In the genomic region with DNA sequence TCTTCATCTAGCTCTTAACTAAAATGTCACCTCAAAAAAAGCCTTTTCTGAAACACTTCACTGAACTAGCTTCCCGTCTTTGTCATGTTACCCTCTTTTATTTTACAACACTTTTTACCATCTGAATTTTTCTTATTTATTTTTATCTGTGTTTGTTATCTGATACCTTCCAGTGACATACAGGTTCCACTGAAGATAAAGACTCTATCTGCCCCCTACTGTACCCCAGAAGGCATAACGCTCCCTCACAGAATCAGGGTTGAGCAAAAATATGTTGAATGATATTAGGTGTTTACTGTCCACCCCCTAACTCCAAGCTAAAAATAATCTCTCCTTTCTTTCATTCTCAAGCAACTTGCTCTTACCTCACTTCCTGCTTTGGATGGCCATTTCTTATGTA, we compare ENCODE assay signal across 27 cellular contexts.
DNase-seq lines count a peak whose midpoint lies in the region; ATAC-seq, FAIRE-seq and TF ChIP-seq lines count a peak whose summit lies in the region.
"Had no signal": no experiment of that assay in that cellular context is flagged by ENCODE, and none has a peak within 500 bp of the region (broad histone marks: within the 10 kb centered on the region; RNA-seq: fewer than 3 reads in every experiment).

No MANE protein-coding gene starts in this region.

- CTCF ChIA-PET in WTC11 (lab: Charles Lee), result interaction anchor here (0.6 to 2.0 kb wide), 14 partner anchors 8 to 442 kb away, joined by 3 to 7 read pairs (median 3); no protein-coding TSS in a partner anchor

- no peak overlapping the region for H4K91ac ChIP-seq in H9 (ENCODE audit: insufficient read length, low read depth, low read length)

- TF ChIP-seq CTCF in H9 (conservative IDR thresholded peaks at IDR 0.05) (peak; percentile 67), WTC11 (IDR thresholded peaks at IDR 0.05) (peak; percentile 41; the same call in 1 of the 2 replicates)

- H3K4me2 ChIP-seq in H9 (ENCODE audit: insufficient read depth, insufficient read length, low read length) (no peak overlapping the region), mesendoderm (ENCODE audit: low read length) (no peak overlapping the region)

- H2BK15ac ChIP-seq in H9 (ENCODE audit: low read depth, low read length), result no peak overlapping the region
- no peak overlapping the region for H2BK15ac ChIP-seq in mesendoderm (replicated peaks; ENCODE audit: low read depth)

- H4K5ac ChIP-seq in H9 (ENCODE audit: insufficient read length, low read depth, low read length) (no peak overlapping the region), mesendoderm (ENCODE audit: low read length) (no peak overlapping the region)

- H3K27me3 Mint-ChIP-seq in H9 (ENCODE audit: low read depth) (no peaks in the 10 kb centered on the region), WTC11 (ENCODE audit: low read depth) (no peaks in the 10 kb centered on the region)
- no peaks in the 10 kb centered on the region for H3K27me3 Mint-ChIP-seq in naive thymus-derived CD8-positive, alpha-beta T cell

- H3K4me3 Mint-ChIP-seq in H9 (no peak overlapping the region), WTC11 (no peak overlapping the region)
- H3K4me3 Mint-ChIP-seq in naive thymus-derived CD8-positive, alpha-beta T cell, result no peak overlapping the region

- H4K8ac ChIP-seq in H9 (replicated peaks; ENCODE audit: insufficient read length, low read depth, low read length) (no peak overlapping the region), mesendoderm (ENCODE audit: low read depth, low read length) (no peak overlapping the region)

- H3K14ac ChIP-seq in H9 (ENCODE audit: insufficient read depth, low read length), result no peak overlapping the region

- H3K4me1 Mint-ChIP-seq in H9, result peaks cover 14 to 21% of the 10 kb centered on the region in 2 experiments
- H3K4me1 Mint-ChIP-seq in WTC11, result peaks cover 39% of the 10 kb centered on the region
- H3K4me1 Mint-ChIP-seq in naive thymus-derived CD8-positive, alpha-beta T cell, result no peaks in the 10 kb centered on the region

- H3K23ac ChIP-seq in H9 (ENCODE audit: insufficient read length, low read depth, low read length) (no peak overlapping the region), mesendoderm (ENCODE audit: low read length) (no peak overlapping the region)

- H2BK120ac ChIP-seq in H9 (ENCODE audit: low read depth, low read length, poor library complexity, severe bottlenecking), result no peak overlapping the region
- no peak overlapping the region for H2BK120ac ChIP-seq in mesendoderm (ENCODE audit: low read depth, low read length)

- H3K27ac Mint-ChIP-seq in H9 (peak overlapping the region in 2 of 3 experiments; percentile 3 to 11; a peak in 1 of 7 replicates), WTC11 (peak overlapping the region; percentile 8; the same call in 1 of the 2 replicates)
- H3K27ac Mint-ChIP-seq in naive thymus-derived CD8-positive, alpha-beta T cell, result no peak overlapping the region

- H3K23me2 ChIP-seq in H9 (ENCODE audit: insufficient read length, low read depth, low read length, poor library complexity, severe bottlenecking), result no peaks in the 10 kb centered on the region

- H3K9me3 ChIP-seq in H9 (ENCODE audit: control insufficient read depth, low read depth, low read length), result peaks cover 8% of the 10 kb centered on the region
- H3K9me3 ChIP-seq: uterus had no signal

- no peak for FAIRE-seq in GM12891 (lab: Jason Lieb, UNC)
- FAIRE-seq: endometrium, K562, keratinocyte had no signal

- H3K27ac ChIP-seq in H9 (ENCODE audit: insufficient read length, low read depth, low read length) (no peak overlapping the region), mesendoderm (ENCODE audit: low read depth, low read length) (no peak overlapping the region)
- H3K27ac ChIP-seq: 22Rv1, parathyroid adenoma, uterus, VCaP had no signal

- H3K36me3 Mint-ChIP-seq in H9 (ENCODE audit: insufficient read depth in 1 of 3, low read depth in 3 of 3) (peaks cover 12 to 14% (median 14%) of the 10 kb centered on the region in 3 experiments), WTC11 (peaks cover 17% of the 10 kb centered on the region)
- no peaks in the 10 kb centered on the region for H3K36me3 Mint-ChIP-seq in naive thymus-derived CD8-positive, alpha-beta T cell

- H3T11ph ChIP-seq in H9 (ENCODE audit: low read length), result no peak overlapping the region

- H3K27me3 ChIP-seq in H9 (ENCODE audit: insufficient read depth, low read length), result no peaks in the 10 kb centered on the region
- H3K27me3 ChIP-seq in mesendoderm (ENCODE audit: insufficient read depth, low read length, poor library complexity), result no peaks in the 10 kb centered on the region
- H3K27me3 ChIP-seq: uterus had no signal

- H3K4ac ChIP-seq in H9 (ENCODE audit: low read depth, low read length) (no peak overlapping the region), mesendoderm (ENCODE audit: low read depth, low read length) (no peak overlapping the region)

- H3K79me1 ChIP-seq in H9 (ENCODE audit: insufficient read depth, low read depth, low read length, poor library complexity, severe bottlenecking) (no peaks in the 10 kb centered on the region), mesendoderm (ENCODE audit: low read length) (no peaks in the 10 kb centered on the region)

- peaks cover 13 to 17% of the 10 kb centered on the region in 2 experiments for H3K9me3 Mint-ChIP-seq in H9
- H3K9me3 Mint-ChIP-seq in WTC11, result peaks cover 24% of the 10 kb centered on the region
- H3K9me3 Mint-ChIP-seq in naive thymus-derived CD8-positive, alpha-beta T cell, result peaks cover 0 to 26% (median 7%) of the 10 kb centered on the region in 9 donors

- H3K18ac ChIP-seq in H9 (ENCODE audit: insufficient read length, low read depth, low read length) (no peak overlapping the region), mesendoderm (ENCODE audit: low read length) (no peak overlapping the region)

- H2AFZ ChIP-seq in H9 (ENCODE audit: low read length), result no peak overlapping the region
- H2AFZ ChIP-seq: parathyroid adenoma had no signal

- H2BK5ac ChIP-seq in H9 (ENCODE audit: insufficient read length, low read length) (no peak overlapping the region), mesendoderm (ENCODE audit: low read length) (no peak overlapping the region)

- H3K56ac ChIP-seq in H9 (ENCODE audit: insufficient read length, low read depth, low read length) (no peak overlapping the region), mesendoderm (ENCODE audit: low read length) (no peak overlapping the region)

- ATAC-seq in WTC11, result peak; percentile 82
- no peak for ATAC-seq in naive thymus-derived CD8-positive, alpha-beta T cell
- ATAC-seq: K562, PC-3, sciatic nerve had no signal

- H3K4me3 ChIP-seq in mesendoderm (ENCODE audit: low read length), result no peak overlapping the region
- H3K4me3 ChIP-seq: K562, uterus had no signal

- no peak overlapping the region for H2BK12ac ChIP-seq in H9 (ENCODE audit: insufficient read length, low read depth, low read length)

- DNase-seq in DMS 273 (lab: John Stamatoyannopoulos, UW; ENCODE audit: unreplicated experiment) (peak; percentile 5), DMS 273 treated with DMSO at 0.1 percent for 48 hours (lab: John Stamatoyannopoulos, UW) (no peak), H9 (no peak), WTC11 (ENCODE audit: low spot score) (no peak), mesendoderm (peak; percentile 36), GM12891 (ENCODE audit: insufficient read length, low spot score) (no peak)
- DNase-seq in naive thymus-derived CD8-positive, alpha-beta T cell, result no peak
- no peak for DNase-seq in stimulated activated CD4-positive, alpha-beta T cell treated with anti-CD3 and anti-CD28 coated beads, Interleukin-4, amount 100 ng/mL, for 1 hour
- DNase-seq: activated CD4-positive, alpha-beta T cell treated with anti-CD3 and anti-CD28 coated beads, Interleukin-2, amount 50 U/mL, for 4 hours; activated effector memory CD4-positive, alpha-beta T cell treated with Interleukin-2 at 50 U/mL for 16 hours; cortex of kidney; H7; head of caudate nucleus; NCI-H2081 treated with DMSO at 0.1 percent for 48 hours; NCI-H510A treated with DMSO at 0.1 percent for 48 hours; PC-3; SIG-M5; stimulated activated CD4-positive, alpha-beta T cell treated with anti-CD3 and anti-CD28 coated beads, Interleukin-15, amount 100 ng/mL, for 24 hours; substantia nigra; uterus had no signal

- no peaks in the 10 kb centered on the region for H3K36me3 ChIP-seq in mesendoderm (ENCODE audit: control insufficient read depth, insufficient read depth, low read length)
- H3K36me3 ChIP-seq: uterus had no signal

- POLR2A ChIA-PET in WTC11 (lab: Charles Lee), result no interaction called here
- POLR2A ChIA-PET in naive thymus-derived CD8-positive, alpha-beta T cell (lab: Charles Lee), result no interaction called here

- no peaks in the 10 kb centered on the region for H4K20me1 ChIP-seq in H9 (ENCODE audit: control insufficient read depth, insufficient read depth, insufficient read length)

- WGBS in H9 (ENCODE audit: extremely low coverage, insufficient read length, low lambda C conversion rate), result no CpG with 5 or more reads among the region's 2 CpGs
- no CpG with 5 or more reads among the region's 2 CpGs for WGBS in mesendoderm (ENCODE audit: extremely low coverage, insufficient coverage, low lambda C conversion rate)

- H3K79me2 ChIP-seq in H9 (ENCODE audit: insufficient read depth, low read length), result no peaks in the 10 kb centered on the region
- H3K79me2 ChIP-seq in mesendoderm (ENCODE audit: control insufficient read depth, insufficient read depth, low read length), result no peaks in the 10 kb centered on the region
- H3K79me2 ChIP-seq: parathyroid adenoma had no signal

- no peak for TF ChIP-seq POLR2A in GM12891 (IDR thresholded peaks at IDR 0.05; ENCODE audit: low read depth, low read length)

- H2BK20ac ChIP-seq in H9 (ENCODE audit: low read depth, low read length, poor library complexity, severe bottlenecking), result no peak overlapping the region

- H2AK5ac ChIP-seq in H9 (ENCODE audit: insufficient read length, low read length) (no peak overlapping the region), mesendoderm (ENCODE audit: low read length) (no peak overlapping the region)

- H3K9ac ChIP-seq in H9 (ENCODE audit: extremely low read depth, insufficient read length, low read length) (no peak overlapping the region), mesendoderm (ENCODE audit: low read length) (no peak overlapping the region)
- H3K9ac ChIP-seq: parathyroid adenoma had no signal

- H3K4me1 ChIP-seq in H9 (ENCODE audit: insufficient read depth, low read length), result no peaks in the 10 kb centered on the region; the same call in 1 of the 2 replicates
- no peaks in the 10 kb centered on the region for H3K4me1 ChIP-seq in mesendoderm (ENCODE audit: control insufficient read depth, low read depth, low read length)
- H3K4me1 ChIP-seq: parathyroid adenoma, uterus had no signal

TF ChIP-seq in GM12891, 5 proteins besides CTCF, POLR2A, EP300 and RAD21:
- TF ChIP-seq PAX5 (IDR thresholded peaks at IDR 0.05; ENCODE audit: insufficient read depth, low read length, severe bottlenecking) (no peak), POLR2AphosphoS5 (IDR thresholded peaks at IDR 0.05; ENCODE audit: low read depth, low read length) (no peak), POU2F2 (IDR thresholded peaks at IDR 0.05; ENCODE audit: low read depth, low read length) (no peak)

Comparison
In these comparisons a context has a peak if more than half of its experiments do, and no peak if none do; other contexts are left out.
1. DNase-seq: peak in DMS 273 (single experiment) and mesendoderm (single experiment); none in DMS 273 treated with DMSO at 0.1 percent for 48 hours (single experiment), H9 (single experiment), WTC11 (single experiment), GM12891 (single experiment), naive thymus-derived CD8-positive, alpha-beta T cell (0 of 10) and stimulated activated CD4-positive, alpha-beta T cell treated with anti-CD3 and anti-CD28 coated beads, Interleukin-4, amount 100 ng/mL, for 1 hour (single experiment).
2. H3K27ac Mint-ChIP-seq: peak in H9 (2 of 3) and WTC11 (single experiment); none in naive thymus-derived CD8-positive, alpha-beta T cell (0 of 10).